ENCODE assay signal across 11 cellular contexts in the genomic region with DNA sequence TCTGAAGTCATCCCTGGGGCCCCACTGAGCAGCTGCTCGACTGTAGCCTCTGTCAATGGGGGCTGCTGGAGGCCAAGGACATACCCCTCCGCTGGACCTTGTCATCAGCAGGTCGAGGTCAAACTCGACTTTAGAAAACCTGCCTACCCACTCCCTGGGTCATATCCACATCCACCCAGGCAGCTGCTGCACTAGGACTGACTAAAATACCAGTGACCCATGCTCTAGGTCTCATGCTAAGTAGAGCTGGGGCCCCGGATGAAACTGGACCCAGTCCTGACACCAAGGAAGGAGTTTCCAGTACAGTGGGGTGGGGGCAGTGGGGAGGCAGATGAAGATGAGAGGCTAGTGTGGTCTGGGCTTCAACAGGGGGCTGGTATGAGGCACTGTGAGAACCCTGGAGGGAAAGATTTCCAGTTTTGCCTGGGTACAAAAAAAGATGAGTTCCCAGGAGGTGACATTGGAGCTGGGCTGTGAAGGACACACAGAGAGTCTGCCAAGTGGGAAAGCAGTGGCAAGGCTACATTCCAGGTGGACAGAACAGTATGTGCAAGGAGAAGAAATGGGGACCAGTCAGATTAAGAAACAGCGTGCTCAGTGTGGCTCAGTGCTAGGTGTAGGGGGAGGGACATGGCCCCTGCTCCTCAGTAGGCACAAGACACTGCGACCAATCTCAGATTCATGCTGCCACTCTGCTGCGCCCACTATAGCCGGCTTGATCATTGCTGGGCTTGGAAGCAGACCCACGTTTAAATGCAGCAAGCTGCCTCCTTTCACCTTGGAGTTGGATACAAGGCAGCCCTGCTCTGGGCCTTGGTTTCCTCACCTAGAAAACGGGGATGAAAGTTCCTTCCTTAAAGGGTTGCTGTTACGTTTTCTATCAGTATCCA. TPM values are rescaled to one million over a fixed set of nuclear protein-coding genes. Genes with fewer than 3 reads are reported as not detected.
DNase-seq lines count a peak whose midpoint lies in the region; TF ChIP-seq lines count a peak whose summit lies in the region.
"Had no signal": no experiment of that assay in that cellular context is flagged by ENCODE, and none has a peak within 500 bp of the region (broad histone marks: within the 10 kb centered on the region; RNA-seq: fewer than 3 reads in every experiment).

No MANE protein-coding gene starts in this region.

- no peak for DNase-seq in T-helper 2 cell treated with Interferon-gamma antibody and Interleukin-4, amounts not matched to agents 5 μg/mL and 100 μg/mL, for 36 hours (ENCODE audit: low spot score)
- DNase-seq in T-helper 2 cell (no peak), stomach (no peak), H4 (ENCODE audit: low spot score) (no peak), germinal center (ENCODE audit: low spot score) (no peak), GF-D8 (lab: John Stamatoyannopoulos, UW) (no peak)
- DNase-seq: effector CD4-positive, alpha-beta T cell; islet precursor cell; NCI-H146 had no signal

- intact Hi-C loops in stomach (cut with DNase I; ENCODE audit: low total_unique reads) = no loop called here

- 62 to 75% (median 65%) methylated on average over 11 to 12 of the region's 12 CpGs for WGBS in stomach, 5 donors

- peaks cover 62% of the 10 kb centered on the region for H3K36me3 Mint-ChIP-seq in T-helper 2 cell treated with Interferon-gamma antibody and Interleukin-4, amounts not matched to agents 5 μg/mL and 100 μg/mL, for 36 hours (ENCODE audit: low read depth)
- H3K36me3 Mint-ChIP-seq in activated naive CD8-positive, alpha-beta T cell = peaks cover 10% of the 10 kb centered on the region

- H3K27me3 Mint-ChIP-seq in T-helper 2 cell treated with Interferon-gamma antibody and Interleukin-4, amounts not matched to agents 5 μg/mL and 100 μg/mL, for 36 hours (ENCODE audit: low read depth) = no peaks in the 10 kb centered on the region
- H3K27me3 Mint-ChIP-seq in activated naive CD8-positive, alpha-beta T cell = no peaks in the 10 kb centered on the region

- H3K36me3 ChIP-seq in iPS-15b (ENCODE audit: control insufficient read depth, insufficient read depth, low read length) (peaks cover 26% of the 10 kb centered on the region), stomach (peaks cover 0 to 12% (median 5%) of the 10 kb centered on the region in 4 donors)

- peak overlapping the region in 3 of 5 donors; percentile 34 to 86 (median 34) for H3K27ac ChIP-seq in stomach

- no peaks in the 10 kb centered on the region for H3K9me3 ChIP-seq in iPS-15b (ENCODE audit: control insufficient read depth, insufficient read depth, low read length)
- H3K9me3 ChIP-seq in stomach = no peaks in the 10 kb centered on the region

- peak overlapping the region; percentile 30 for H3K9ac ChIP-seq in iPS-15b (ENCODE audit: low read depth, low read length)

- no peak for TF ChIP-seq POLR2A in stomach (IDR thresholded peaks at IDR 0.05)

- H3K4me1 ChIP-seq in iPS-15b (ENCODE audit: control insufficient read depth, insufficient read depth, low read length) (peaks cover 30% of the 10 kb centered on the region), stomach (peaks cover 67 to 93% (median 84%) of the 10 kb centered on the region in 4 donors)

- TF ChIP-seq CTCF in stomach (IDR thresholded peaks at IDR 0.05) = no peak

- peak overlapping the region; percentile 89 for H3K27ac Mint-ChIP-seq in T-helper 2 cell treated with Interferon-gamma antibody and Interleukin-4, amounts not matched to agents 5 μg/mL and 100 μg/mL, for 36 hours
- H3K27ac Mint-ChIP-seq in activated naive CD8-positive, alpha-beta T cell = peak overlapping the region; percentile 78

- no peaks in the 10 kb centered on the region for H3K9me3 Mint-ChIP-seq in T-helper 2 cell treated with Interferon-gamma antibody and Interleukin-4, amounts not matched to agents 5 μg/mL and 100 μg/mL, for 36 hours
- no peaks in the 10 kb centered on the region for H3K9me3 Mint-ChIP-seq in activated naive CD8-positive, alpha-beta T cell (ENCODE audit: low read depth)

- H3K4me3 Mint-ChIP-seq in T-helper 2 cell treated with Interferon-gamma antibody and Interleukin-4, amounts not matched to agents 5 μg/mL and 100 μg/mL, for 36 hours = peak overlapping the region; percentile 47
- H3K4me3 Mint-ChIP-seq in activated naive CD8-positive, alpha-beta T cell = peak overlapping the region; percentile 17

- H3K4me1 Mint-ChIP-seq in T-helper 2 cell treated with Interferon-gamma antibody and Interleukin-4, amounts not matched to agents 5 μg/mL and 100 μg/mL, for 36 hours (ENCODE audit: low read depth) = peaks cover 83% of the 10 kb centered on the region
- H3K4me1 Mint-ChIP-seq in activated naive CD8-positive, alpha-beta T cell (ENCODE audit: low read depth) = peaks cover 96% of the 10 kb centered on the region

- H3K27me3 ChIP-seq in iPS-15b (ENCODE audit: control insufficient read depth, insufficient read depth, low read length) = no peaks in the 10 kb centered on the region
- no peaks in the 10 kb centered on the region for H3K27me3 ChIP-seq in stomach

- H3K4me3 ChIP-seq in iPS-15b (ENCODE audit: low read depth, low read length) (no peak overlapping the region), stomach (no peak overlapping the region)

- no peak for TF ChIP-seq EP300 in stomach (IDR thresholded peaks at IDR 0.05)

RNA-seq across cellular contexts. Expression of gene SLC2A1, which starts 12.3 kb away (rescaled TPM):
- 10 to 100 TPM in 3 of 5 donors, 1 to 10 TPM in 2; 1.2 to 32.5 (median 28.1) TPM for total RNA-seq in stomach
- 10 to 100 TPM in 1 of 3 donors, 1 to 10 TPM in 2; 4.3 to 39.8 (median 8.4) TPM for polyA plus RNA-seq in stomach
- 372 and 398 TPM in 2 replicates for total RNA-seq in H4 (2014; rRNA removed; shearing (Covaris generic))

Comparison
In these comparisons a context has a peak if more than half of its experiments do, and no peak if none do; other contexts are left out.
1. RNA of gene SLC2A1, which starts 12.3 kb away (total RNA-seq): 372 to 398 TPM in H4; 1.2 to 32.5 TPM in stomach; every median in the first group is over 10 times any median in the second.